Comparison of ENCODE assay signal across 22 cellular contexts in the genomic region with DNA sequence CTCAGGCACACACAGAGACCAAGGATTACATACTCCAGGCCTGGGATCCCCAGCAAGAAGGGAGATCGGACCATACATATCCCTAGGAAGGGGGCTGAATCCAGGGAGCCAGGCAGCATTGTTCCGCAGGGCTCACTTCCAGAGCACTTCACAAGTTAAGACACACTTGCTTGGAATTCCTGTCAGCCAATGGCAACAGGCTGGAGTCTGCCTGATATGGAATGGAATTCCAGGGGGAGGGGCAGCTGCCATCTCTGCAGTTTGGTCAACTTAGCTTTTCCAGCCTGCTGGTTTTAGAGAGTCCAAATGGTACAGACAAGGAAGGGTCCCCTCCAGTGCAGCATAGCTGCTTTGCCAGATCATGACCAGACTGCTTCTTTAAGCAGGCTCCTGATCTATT.
"Had no signal": no experiment of that assay in that cellular context is flagged by ENCODE, and none has a peak within 500 bp of the region (broad histone marks: within the 10 kb centered on the region; RNA-seq: fewer than 3 reads in every experiment).

No MANE protein-coding gene starts in this region.

- H3K9me3 ChIP-seq: uterus had no signal

- H3K4me3 ChIP-seq: esophagus squamous epithelium, heart right ventricle, right atrium auricular region, thoracic aorta, uterus had no signal

- H3K4me1 ChIP-seq: esophagus squamous epithelium, heart right ventricle, right atrium auricular region, uterus had no signal

- DNase-seq: activated B cell treated with CpG ODN at 0.5 μM for 24 hours; activated CD4-positive, alpha-beta T cell treated with anti-CD3 and anti-CD28 coated beads, Interleukin-2, amount 50 U/mL, for 1 hour; activated effector memory CD4-positive, alpha-beta T cell treated with Interleukin-2 at 50 U/mL for 16 hours; activated naive CD4-positive, alpha-beta T cell treated with Interleukin-2 at 50 U/mL for 16 hours; aorta; brain microvascular endothelial cell; dermis blood vessel endothelial cell; effector CD4-positive, alpha-beta T cell; esophagus squamous epithelium; foreskin melanocyte; heart right ventricle; left cardiac atrium; mammary epithelial cell; midbrain; naive thymus-derived CD8-positive, alpha-beta T cell; stimulated activated CD4-positive, alpha-beta T cell treated with anti-CD3 and anti-CD28 coated beads, Interleukin-2, amount 100 ng/mL, for 48 hours; T-helper 17 cell; T1000; uterus had no signal

- H3K27me3 ChIP-seq: brain microvascular endothelial cell, esophagus squamous epithelium, heart right ventricle, right atrium auricular region, uterus had no signal

- H3K27ac ChIP-seq: brain microvascular endothelial cell, epithelial cell of prostate, esophagus squamous epithelium, heart right ventricle, right atrium auricular region, thoracic aorta, uterus had no signal

- H3K36me3 ChIP-seq: brain microvascular endothelial cell, esophagus squamous epithelium, heart right ventricle, right atrium auricular region, thoracic aorta, uterus had no signal
